In genomic region chr17:38578229-38578628, GRCh38 we compare ENCODE assay signal across 15 cellular contexts. TPM values are rescaled to one million over a fixed set of nuclear protein-coding genes. Genes with fewer than 3 reads are reported as not detected.
DNase-seq lines count a peak whose midpoint lies in the region; ATAC-seq and TF ChIP-seq lines count a peak whose summit lies in the region.
"Had no signal": no experiment of that assay in that cellular context is flagged by ENCODE, and none has a peak within 500 bp of the region (broad histone marks: within the 10 kb centered on the region; RNA-seq: fewer than 3 reads in every experiment).

No MANE protein-coding gene starts in this region.

- H3K9ac ChIP-seq in HUES48 (ENCODE audit: low read depth, low read length): no peak overlapping the region

- H3K27ac ChIP-seq in HUES48 (ENCODE audit: low read depth, low read length): no peak overlapping the region
- peak overlapping the region in 56 of 59 donors; percentile 11 to 99 (median 79) for H3K27ac ChIP-seq in dorsolateral prefrontal cortex
- H3K27ac ChIP-seq in suprapubic skin: no peak overlapping the region
- no peak overlapping the region for H3K27ac ChIP-seq in brain microvascular endothelial cell
- no peak overlapping the region for H3K27ac ChIP-seq in naive thymus-derived CD4-positive, alpha-beta T cell (ENCODE audit: low read depth, low read length)

- H3K9me3 ChIP-seq in HUES48 (ENCODE audit: control insufficient read depth, insufficient read depth, low read length): no peaks in the 10 kb centered on the region
- H3K9me3 ChIP-seq in suprapubic skin: no peaks in the 10 kb centered on the region
- H3K9me3 ChIP-seq in naive thymus-derived CD4-positive, alpha-beta T cell (ENCODE audit: control insufficient read depth in 2 of 3, low read length in 3 of 3): no peaks in the 10 kb centered on the region

- peaks cover 0 to 7% (median 5%) of the 10 kb centered on the region in 7 donors for H3K4me1 Mint-ChIP-seq in naive thymus-derived CD4-positive, alpha-beta T cell

- H3K9me3 Mint-ChIP-seq in naive thymus-derived CD4-positive, alpha-beta T cell: peaks cover 0 to 7% (median 0%) of the 10 kb centered on the region in 11 donors
- H3K9me3 Mint-ChIP-seq: activated T-cell treated with anti-CD3 and anti-CD28 coated beads, Interleukin-2, amount 50 U/mL, for 72 hours; stimulated activated naive CD8-positive, alpha-beta T cell treated with anti-CD3 and anti-CD28 coated beads, Interleukin-15, Interleukin-2, amounts not matched to agents 100 ng/mL and 50 ng/mL, for 24 hours had no signal

- TF ChIP-seq CTCF in dorsolateral prefrontal cortex (IDR thresholded peaks at IDR 0.05 in 54 of 56, conservative IDR thresholded peaks at IDR 0.05 in 2 of 56; ENCODE audit: low read depth in 1 of 56, partially characterized antibody in 56 of 56) (no peak), suprapubic skin (IDR thresholded peaks at IDR 0.05) (no peak), brain microvascular endothelial cell (IDR thresholded peaks at IDR 0.05; ENCODE audit: low read depth, low read length, missing control alignments) (no peak)

- no peak for ATAC-seq in naive thymus-derived CD4-positive, alpha-beta T cell
- ATAC-seq: activated T-cell treated with anti-CD3 and anti-CD28 coated beads, Interleukin-2, amount 50 U/mL, for 72 hours; PC-3 had no signal

- peaks cover 63 to 91% (median 78%) of the 10 kb centered on the region in 5 donors for H3K27me3 Mint-ChIP-seq in naive thymus-derived CD4-positive, alpha-beta T cell

- H3K4me1 ChIP-seq in HUES48 (ENCODE audit: control insufficient read depth, insufficient read depth, low read length) (peaks cover 28% of the 10 kb centered on the region), suprapubic skin (peaks cover 23% of the 10 kb centered on the region)
- peaks cover 0 to 4% of the 10 kb centered on the region in 2 donors for H3K4me1 ChIP-seq in naive thymus-derived CD4-positive, alpha-beta T cell (ENCODE audit: control insufficient read depth in 2 of 2, insufficient read depth in 2 of 2, low read length in 2 of 2)

- POLR2A ChIA-PET in naive thymus-derived CD4-positive, alpha-beta T cell (lab: Charles Lee): no interaction called here

- intact Hi-C loops in dorsolateral prefrontal cortex (cut with DNase I): no loop called here
- intact Hi-C loops in naive thymus-derived CD4-positive, alpha-beta T cell (cut with micrococcal nuclease): no loop called here

- in situ Hi-C loops in brain microvascular endothelial cell (cut with HindIII; ENCODE audit: low pct_ligation_motif_present, low sequenced_read_pairs): no loop called here

- peak overlapping the region; percentile 59 for H3K4me3 ChIP-seq in HUES48 (ENCODE audit: low read depth, low read length)
- peak overlapping the region in 47 of 59 donors; percentile 1 to 53 (median 31) for H3K4me3 ChIP-seq in dorsolateral prefrontal cortex
- H3K4me3 ChIP-seq in suprapubic skin: peak overlapping the region; percentile 34
- no peak overlapping the region for H3K4me3 ChIP-seq in brain microvascular endothelial cell (ENCODE audit: low read depth, low read length)
- no peak overlapping the region for H3K4me3 ChIP-seq in naive thymus-derived CD4-positive, alpha-beta T cell (ENCODE audit: low read length)

- H3K27me3 ChIP-seq in HUES48 (ENCODE audit: control insufficient read depth, insufficient read depth, low read length): peaks cover 92% of the 10 kb centered on the region
- peaks cover 0 to 4% (median 0%) of the 10 kb centered on the region in 45 donors for H3K27me3 ChIP-seq in dorsolateral prefrontal cortex
- peaks cover 69% of the 10 kb centered on the region for H3K27me3 ChIP-seq in suprapubic skin
- peaks cover 67% of the 10 kb centered on the region for H3K27me3 ChIP-seq in brain microvascular endothelial cell (replicated peaks)
- H3K27me3 ChIP-seq in naive thymus-derived CD4-positive, alpha-beta T cell (ENCODE audit: control insufficient read depth in 2 of 2, insufficient read depth in 2 of 2, low read length in 2 of 2): peaks cover 20 to 25% of the 10 kb centered on the region in 2 donors

- H3K36me3 ChIP-seq in HUES48 (ENCODE audit: control insufficient read depth, insufficient read depth, low read length) (no peaks in the 10 kb centered on the region), suprapubic skin (no peaks in the 10 kb centered on the region), brain microvascular endothelial cell (replicated peaks) (no peaks in the 10 kb centered on the region)
- no peaks in the 10 kb centered on the region for H3K36me3 ChIP-seq in naive thymus-derived CD4-positive, alpha-beta T cell (ENCODE audit: control insufficient read depth in 2 of 3, insufficient read depth in 3 of 3, low read length in 3 of 3)

- DNase-seq in dorsolateral prefrontal cortex: peak in 1 of 10 donors; percentile 38
- DNase-seq in islet precursor cell: peak; percentile 98
- DNase-seq in suprapubic skin (ENCODE audit: low spot score in 2 of 2): no peak
- DNase-seq in brain microvascular endothelial cell: no peak
- DNase-seq in naive thymus-derived CD4-positive, alpha-beta T cell: no peak
- no peak for DNase-seq in dermis blood vessel endothelial cell
- DNase-seq: activated CD4-positive, alpha-beta T cell treated with anti-CD3 and anti-CD28 coated beads for 4 hours; activated T-cell treated with anti-CD3 and anti-CD28 coated beads, Interleukin-2, amount 50 U/mL, for 72 hours; aorta; NCI-H345; PC-3; stimulated activated CD4-positive, alpha-beta T cell treated with anti-CD3 and anti-CD28 coated beads, Interleukin-4, amount 100 ng/mL, for 4 hours had no signal

- CTCF ChIA-PET in naive thymus-derived CD4-positive, alpha-beta T cell (lab: Charles Lee): no interaction called here

- TF ChIP-seq EP300 in suprapubic skin (IDR thresholded peaks at IDR 0.05): no peak

- H3K4me3 Mint-ChIP-seq in naive thymus-derived CD4-positive, alpha-beta T cell: peak overlapping the region in 2 of 10 donors; percentile 17 to 56
- H3K4me3 Mint-ChIP-seq: activated T-cell treated with anti-CD3 and anti-CD28 coated beads, Interleukin-2, amount 50 U/mL, for 72 hours; stimulated activated naive CD8-positive, alpha-beta T cell treated with anti-CD3 and anti-CD28 coated beads, Interleukin-15, Interleukin-2, amounts not matched to agents 100 ng/mL and 50 ng/mL, for 24 hours had no signal

- no peak overlapping the region for H3K27ac Mint-ChIP-seq in naive thymus-derived CD4-positive, alpha-beta T cell
- H3K27ac Mint-ChIP-seq: activated T-cell treated with anti-CD3 and anti-CD28 coated beads, Interleukin-2, amount 50 U/mL, for 72 hours; stimulated activated naive CD8-positive, alpha-beta T cell treated with anti-CD3 and anti-CD28 coated beads, Interleukin-15, Interleukin-2, amounts not matched to agents 100 ng/mL and 50 ng/mL, for 24 hours had no signal

- WGBS in suprapubic skin: 15% methylated on average over 3 of the region's 22 CpGs

- TF ChIP-seq POLR2A in suprapubic skin (IDR thresholded peaks at IDR 0.05): no peak

- H3K36me3 Mint-ChIP-seq in naive thymus-derived CD4-positive, alpha-beta T cell: peaks cover 0 to 4% (median 0%) of the 10 kb centered on the region in 5 donors

RNA-seq across cellular contexts. Expression of gene SRCIN1, which starts 27.5 kb away (rescaled TPM):
- total RNA-seq in dorsolateral prefrontal cortex (100 to 1,000 TPM in 111 of 120 experiments, 10 to 100 TPM in 9; 80.9 to 338 (median 151) TPM), suprapubic skin (10 to 100 TPM; 11.0 to 36.5 (median 17.4) TPM), dermis blood vessel endothelial cell (under 0.01 and 0.14 TPM in 2 replicates)
- under 1 TPM in 4 of 5 experiments, not detected in 1; 0.15 to 0.40 (median 0.23) TPM for total RNA-seq in naive thymus-derived CD4-positive, alpha-beta T cell
- not detected for polyA plus RNA-seq in naive thymus-derived CD4-positive, alpha-beta T cell
- total RNA-seq: glomerular endothelial cell had no signal

Comparison
In these comparisons a context has a peak if more than half of its experiments do, and no peak if none do; other contexts are left out.
1. H3K27ac ChIP-seq: peak in dorsolateral prefrontal cortex (56 of 59); none in HUES48 (single experiment), suprapubic skin (single experiment), brain microvascular endothelial cell (single experiment) and naive thymus-derived CD4-positive, alpha-beta T cell (single experiment).
2. H3K4me3 ChIP-seq: peak in HUES48 (single experiment), dorsolateral prefrontal cortex (47 of 59) and suprapubic skin (single experiment); none in brain microvascular endothelial cell (single experiment) and naive thymus-derived CD4-positive, alpha-beta T cell (single experiment).
3. RNA of gene SRCIN1, which starts 27.5 kb away (total RNA-seq): 80.9 to 338 TPM in dorsolateral prefrontal cortex and 11.0 to 36.5 TPM in suprapubic skin; 0.15 to 0.40 TPM in naive thymus-derived CD4-positive, alpha-beta T cell and under 0.01 to 0.14 TPM in dermis blood vessel endothelial cell; every median in the first group is over 4 times any median in the second.